1 cellular context compared by ENCODE assay signal in the genomic region with DNA sequence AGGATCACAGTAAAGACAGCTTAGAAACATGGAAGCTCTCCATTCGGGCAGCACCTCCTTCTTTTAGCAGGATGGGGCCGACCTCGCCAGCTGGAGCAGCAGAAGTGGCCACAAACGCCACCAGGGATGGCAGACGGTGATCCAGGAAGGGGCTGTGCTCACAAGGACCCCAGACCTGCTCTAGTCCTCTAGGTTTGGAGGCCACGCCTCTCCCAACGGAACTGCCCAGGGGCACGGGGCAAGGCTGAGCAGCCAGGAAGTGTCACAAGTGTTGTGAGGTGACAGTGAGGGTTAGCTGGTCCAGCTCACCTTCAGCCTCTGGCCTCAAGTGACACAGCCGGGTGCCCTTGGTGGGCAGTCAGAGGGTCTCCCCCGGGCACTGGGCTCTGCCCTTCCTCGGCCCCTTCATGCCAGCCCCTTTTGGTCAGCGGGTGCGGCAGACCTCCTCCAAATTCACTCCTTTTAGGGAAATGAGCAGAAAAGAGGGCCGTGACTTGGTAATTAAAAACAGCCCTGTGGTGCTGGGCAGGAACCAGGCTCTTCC.
TF ChIP-seq lines count a peak whose summit lies in the region.

No MANE protein-coding gene starts in this region.

TF ChIP-seq in HepG2, 621 proteins besides CTCF, POLR2A, EP300 and RAD21:
- TF ChIP-seq ZBTB2 (CRISPR knock-in tag; IDR thresholded peaks at IDR 0.05; ENCODE audit: low read depth) (no peak), BRD4 (CRISPR knock-in tag; IDR thresholded peaks at IDR 0.05) (peak; percentile 68; the same call in 1 of the 2 replicates), PPARG (CRISPR knock-in tag; conservative IDR thresholded peaks at IDR 0.05) (no peak), HNRNPLL (IDR thresholded peaks at IDR 0.05; ENCODE audit: low read depth, low read length, poor library complexity, severe bottlenecking) (peak; percentile 4), ARHGAP35 (CRISPR knock-in tag; IDR thresholded peaks at IDR 0.05; ENCODE audit: borderline replicate concordance) (0 out of 2 replicates have a peak, but pooled peaks have one; percentile 33), PHF20 (CRISPR knock-in tag; IDR thresholded peaks at IDR 0.05) (peak; percentile 10; the same call in 1 of the 2 replicates), ZNF225 (CRISPR knock-in tag; IDR thresholded peaks at IDR 0.05) (peak; percentile 78; the same call in 1 of the 2 replicates), ZC3H4 (CRISPR knock-in tag; IDR thresholded peaks at IDR 0.05; ENCODE audit: borderline replicate concordance) (peak; percentile 48; the same call in 1 of the 2 replicates), HDAC1 (CRISPR knock-in tag; IDR thresholded peaks at IDR 0.05) (0 out of 2 replicates have a peak, but pooled peaks have one; percentile 5), ZNF230 (CRISPR knock-in tag; IDR thresholded peaks at IDR 0.05) (0 out of 2 replicates have a peak, but pooled peaks have one; percentile 19), ZBTB26 (CRISPR knock-in tag; IDR thresholded peaks at IDR 0.05; ENCODE audit: borderline replicate concordance) (0 out of 2 replicates have a peak, but pooled peaks have one; percentile 5), YEATS2 (CRISPR knock-in tag; IDR thresholded peaks at IDR 0.05; ENCODE audit: borderline replicate concordance) (no peak), AGO1 (IDR thresholded peaks at IDR 0.05; ENCODE audit: low read depth, low read length, poor library complexity, severe bottlenecking) (peak; percentile 18), HNRNPL (IDR thresholded peaks at IDR 0.05; ENCODE audit: low read depth, low read length) (0 out of 2 replicates have a peak, but pooled peaks have one; percentile 54), ZNF468 (CRISPR knock-in tag; IDR thresholded peaks at IDR 0.05) (0 out of 2 replicates have a peak, but pooled peaks have one; percentile 2), ZNF547 (CRISPR knock-in tag; IDR thresholded peaks at IDR 0.05) (no peak), ZBTB38 (CRISPR knock-in tag; IDR thresholded peaks at IDR 0.05) (0 out of 2 replicates have a peak, but pooled peaks have one; percentile 62), ZNF510 (CRISPR knock-in tag; IDR thresholded peaks at IDR 0.05; ENCODE audit: low read depth) (no peak), HNF1A (IDR thresholded peaks at IDR 0.05; ENCODE audit: low read depth) (no peak), HNF1A (CRISPR knock-in tag; IDR thresholded peaks at IDR 0.05; ENCODE audit: borderline replicate concordance) (0 out of 2 replicates have a peak, but pooled peaks have one; percentile 28)
- TF ChIP-seq, protein P1, sequence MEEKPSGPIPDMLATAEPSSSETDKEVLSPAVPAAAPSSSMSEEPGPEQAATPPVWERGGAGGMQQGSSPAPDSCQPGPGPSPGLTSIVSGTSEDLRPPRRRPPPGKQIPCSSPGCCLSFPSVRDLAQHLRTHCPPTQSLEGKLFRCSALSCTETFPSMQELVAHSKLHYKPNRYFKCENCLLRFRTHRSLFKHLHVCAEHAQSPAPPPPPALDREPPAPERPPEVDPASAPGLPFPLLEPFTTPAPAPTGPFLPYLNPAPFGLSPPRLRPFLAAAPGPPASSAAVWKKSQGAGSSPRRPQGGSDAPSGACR (CRISPR knock-in tag; IDR thresholded peaks at IDR 0.05): 0 out of 2 replicates have a peak, but pooled peaks have one; percentile 30
- TF ChIP-seq, protein P2, sequence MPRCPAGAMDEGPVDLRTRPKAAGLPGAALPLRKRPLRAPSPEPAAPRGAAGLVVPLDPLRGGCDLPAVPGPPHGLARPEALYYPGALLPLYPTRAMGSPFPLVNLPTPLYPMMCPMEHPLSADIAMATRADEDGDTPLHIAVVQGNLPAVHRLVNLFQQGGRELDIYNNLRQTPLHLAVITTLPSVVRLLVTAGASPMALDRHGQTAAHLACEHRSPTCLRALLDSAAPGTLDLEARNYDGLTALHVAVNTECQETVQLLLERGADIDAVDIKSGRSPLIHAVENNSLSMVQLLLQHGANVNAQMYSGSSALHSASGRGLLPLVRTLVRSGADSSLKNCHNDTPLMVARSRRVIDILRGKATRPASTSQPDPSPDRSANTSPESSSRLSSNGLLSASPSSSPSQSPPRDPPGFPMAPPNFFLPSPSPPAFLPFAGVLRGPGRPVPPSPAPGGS (CRISPR knock-in tag; IDR thresholded peaks at IDR 0.05): 0 out of 2 replicates have a peak, but pooled peaks have one; percentile 43
- TF ChIP-seq, protein P3, sequence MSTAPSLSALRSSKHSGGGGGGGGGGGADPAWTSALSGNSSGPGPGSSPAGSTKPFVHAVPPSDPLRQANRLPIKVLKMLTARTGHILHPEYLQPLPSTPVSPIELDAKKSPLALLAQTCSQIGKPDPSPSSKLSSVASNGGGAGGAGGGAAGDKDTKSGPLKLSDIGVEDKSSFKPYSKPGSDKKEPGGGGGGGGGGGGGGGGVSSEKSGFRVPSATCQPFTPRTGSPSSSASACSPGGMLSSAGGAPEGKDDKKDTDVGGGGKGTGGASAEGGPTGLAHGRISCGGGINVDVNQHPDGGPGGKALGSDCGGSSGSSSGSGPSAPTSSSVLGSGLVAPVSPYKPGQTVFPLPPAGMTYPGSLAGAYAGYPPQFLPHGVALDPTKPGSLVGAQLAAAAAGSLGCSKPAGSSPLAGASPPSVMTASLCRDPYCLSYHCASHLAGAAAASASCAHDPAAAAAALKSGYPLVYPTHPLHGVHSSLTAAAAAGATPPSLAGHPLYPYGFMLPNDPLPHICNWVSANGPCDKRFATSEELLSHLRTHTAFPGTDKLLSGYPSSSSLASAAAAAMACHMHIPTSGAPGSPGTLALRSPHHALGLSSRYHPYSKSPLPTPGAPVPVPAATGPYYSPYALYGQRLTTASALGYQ (CRISPR knock-in tag; IDR thresholded peaks at IDR 0.05): no peak
- TF ChIP-seq, protein P4, sequence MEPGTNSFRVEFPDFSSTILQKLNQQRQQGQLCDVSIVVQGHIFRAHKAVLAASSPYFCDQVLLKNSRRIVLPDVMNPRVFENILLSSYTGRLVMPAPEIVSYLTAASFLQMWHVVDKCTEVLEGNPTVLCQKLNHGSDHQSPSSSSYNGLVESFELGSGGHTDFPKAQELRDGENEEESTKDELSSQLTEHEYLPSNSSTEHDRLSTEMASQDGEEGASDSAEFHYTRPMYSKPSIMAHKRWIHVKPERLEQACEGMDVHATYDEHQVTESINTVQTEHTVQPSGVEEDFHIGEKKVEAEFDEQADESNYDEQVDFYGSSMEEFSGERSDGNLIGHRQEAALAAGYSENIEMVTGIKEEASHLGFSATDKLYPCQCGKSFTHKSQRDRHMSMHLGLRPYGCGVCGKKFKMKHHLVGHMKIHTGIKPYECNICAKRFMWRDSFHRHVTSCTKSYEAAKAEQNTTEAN (CRISPR knock-in tag; conservative IDR thresholded peaks at IDR 0.05): no peak
